Comparison of ENCODE assay signal across 7 cellular contexts in genomic region chr4:183609151-183609550, GRCh38.
"Had no signal": no experiment of that assay in that cellular context is flagged by ENCODE, and none has a peak within 500 bp of the region (broad histone marks: within the 10 kb centered on the region; RNA-seq: fewer than 3 reads in every experiment).

No MANE protein-coding gene starts in this region.

- ATAC-seq: HepG2, K562 had no signal

- H3K4me3 ChIP-seq: K562 had no signal

- DNase-seq: IMR-90, KBM-7, KG1 had no signal

- H3K27ac ChIP-seq: HL-60, KMS-11 had no signal
